ENCODE assay signal across 16 cellular contexts in genomic region chr1:30446508-30446907, GRCh38.
A peak's percentile ranks its signal among the peaks of the same experiment; 100 is the strongest.
DNase-seq lines count a peak whose midpoint lies in the region; ATAC-seq, FAIRE-seq and TF ChIP-seq lines count a peak whose summit lies in the region.
"Had no signal": no experiment of that assay in that cellular context is flagged by ENCODE, and none has a peak within 500 bp of the region (broad histone marks: within the 10 kb centered on the region; RNA-seq: fewer than 3 reads in every experiment).

No MANE protein-coding gene starts in this region.

- TF ChIP-seq EP300 in HepG2 (IDR thresholded peaks at IDR 0.05; ENCODE audit: low read depth in 2 of 2, low read length in 2 of 2) (no peak), HepG2 (CRISPR knock-in tag; IDR thresholded peaks at IDR 0.05; ENCODE audit: borderline replicate concordance) (no peak)

- no peak overlapping the region for H2AFZ ChIP-seq in HepG2 (ENCODE audit: low read length)

- no peak for TF ChIP-seq RAD21 in HepG2 (CRISPR knock-in tag; IDR thresholded peaks at IDR 0.05)

- no peak overlapping the region for H3K27ac Mint-ChIP-seq in endodermal cell

- no peaks in the 10 kb centered on the region for H4K20me1 ChIP-seq in HepG2 (ENCODE audit: insufficient read depth, low read length)

- H3K36me3 ChIP-seq in HepG2 (replicated peaks in 1 of 2; ENCODE audit: control insufficient read depth in 1 of 2, insufficient read depth in 2 of 2, low read length in 2 of 2) = no peaks in the 10 kb centered on the region
- H3K36me3 ChIP-seq in right lobe of liver = no peaks in the 10 kb centered on the region
- H3K36me3 ChIP-seq in endodermal cell (ENCODE audit: control insufficient read depth, insufficient read depth, low read length) = no peaks in the 10 kb centered on the region
- H3K36me3 ChIP-seq in psoas muscle (ENCODE audit: insufficient read depth in 1 of 2, low read depth in 1 of 2) = no peaks in the 10 kb centered on the region
- H3K36me3 ChIP-seq in aorta (ENCODE audit: control insufficient read depth in 1 of 2, insufficient read depth in 2 of 2, low read length in 1 of 2) = no peaks in the 10 kb centered on the region

- no peaks in the 10 kb centered on the region for H3K27me3 ChIP-seq in HepG2 (ENCODE audit: control insufficient read depth in 1 of 2, insufficient read depth in 2 of 2, low read length in 2 of 2)
- H3K27me3 ChIP-seq in right lobe of liver = no peaks in the 10 kb centered on the region
- H3K27me3 ChIP-seq in endodermal cell (ENCODE audit: control insufficient read depth, insufficient read depth, low read length, poor library complexity, severe bottlenecking) = no peaks in the 10 kb centered on the region
- H3K27me3 ChIP-seq in psoas muscle (ENCODE audit: insufficient read depth in 3 of 3, low read length in 2 of 3) = no peaks in the 10 kb centered on the region
- no peaks in the 10 kb centered on the region for H3K27me3 ChIP-seq in aorta (ENCODE audit: control insufficient read depth in 1 of 2, insufficient read depth in 2 of 2, low read length in 1 of 2)

- TF ChIP-seq POLR2A in HepG2 (IDR thresholded peaks at IDR 0.05; ENCODE audit: insufficient read depth in 1 of 2, low read depth in 2 of 2, low read length in 2 of 2) = no peak
- no peak for TF ChIP-seq POLR2A in right lobe of liver (IDR thresholded peaks at IDR 0.05)

- TF ChIP-seq CTCF in HepG2 (CRISPR knock-in tag; IDR thresholded peaks at IDR 0.05) (peak; percentile 21; the same call in 1 of the 2 replicates), right lobe of liver (IDR thresholded peaks at IDR 0.05) (no peak), endodermal cell (conservative IDR thresholded peaks at IDR 0.05) (no peak), psoas muscle (IDR thresholded peaks at IDR 0.05) (no peak)

- H3K4me1 Mint-ChIP-seq in endodermal cell = no peaks in the 10 kb centered on the region

- no peak for FAIRE-seq in HepG2 (lab: Jason Lieb, UNC)
- FAIRE-seq: H54 had no signal

- H3K4me3 Mint-ChIP-seq in endodermal cell = no peak overlapping the region

- H3K4me3 ChIP-seq in HepG2 (replicated peaks in 1 of 3; ENCODE audit: insufficient read depth in 1 of 3, low read depth in 2 of 3, low read length in 3 of 3) = no peak overlapping the region
- no peak overlapping the region for H3K4me3 ChIP-seq in right lobe of liver
- no peak overlapping the region for H3K4me3 ChIP-seq in endodermal cell (ENCODE audit: low read length)
- no peak overlapping the region for H3K4me3 ChIP-seq in psoas muscle
- no peak overlapping the region for H3K4me3 ChIP-seq in aorta (ENCODE audit: low read length in 2 of 2)

- no TSS peak for BruUV-seq in HepG2 (replicated peaks; lab: Mats Ljungman, UMichigan)

- H3K36me3 Mint-ChIP-seq in endodermal cell (ENCODE audit: low read depth) = no peaks in the 10 kb centered on the region

- DNase-seq in HepG2 (ENCODE audit: low spot score) (no peak), right lobe of liver (no peak), endodermal cell (peak; percentile 29), mesenteric fat pad (ENCODE audit: low spot score) (peak; percentile 65), NCI-H1092 treated with DMSO at 0.1 percent for 48 hours (lab: John Stamatoyannopoulos, UW) (no peak), psoas muscle (no peak), aorta (no peak)
- DNase-seq: AML-193, DMS79 treated with DMSO at 0.1 percent for 48 hours, NCI-H1105, NCI-H2081 treated with DMSO at 0.1 percent for 48 hours had no signal

- peaks cover 1% of the 10 kb centered on the region for H3K27me3 Mint-ChIP-seq in endodermal cell (ENCODE audit: insufficient read depth)

- ATAC-seq in HepG2 (peak; percentile 56; the same call in 2 of the 3 replicates), right lobe of liver (no peak), psoas muscle (no peak), aorta (ENCODE audit: low FRiP score) (no peak), GM18907 (IDR thresholded peaks at IDR 0.05; ENCODE audit: unreplicated experiment) (no peak)
- ATAC-seq: Panc1, Right ventricle myocardium inferior had no signal

- no peak overlapping the region for H3K4me2 ChIP-seq in HepG2 (ENCODE audit: low read depth, low read length)

- in situ Hi-C loops in HepG2 (cut with HindIII; ENCODE audit: extremely low pct_ligation_motif_present, low pct_unique_long_range_greater_than_20kb) = no loop called here

- 32% methylated on average over 4 of the region's 9 CpGs for WGBS in HepG2 (ENCODE audit: low lambda C conversion rate)
- 29% methylated on average over 5 of the region's 9 CpGs for WGBS in right lobe of liver (ENCODE audit: insufficient coverage, low coverage, low lambda C conversion rate, missing lambda C conversion rate)
- WGBS in endodermal cell (ENCODE audit: insufficient coverage in 1 of 2, insufficient read length in 1 of 2), 2 experiments = 82 to 100% methylated on average over 2 to 9 of the region's 9 CpGs
- 27 to 45% (median 32%) methylated on average over 9 of the region's 9 CpGs for WGBS in psoas muscle, 3 donors
- 28 to 33% methylated on average over 9 of the region's 9 CpGs for WGBS in aorta, 2 donors

- POLR2A ChIA-PET in HepG2 (lab: Yijun Ruan, JAX) = no interaction called here

- H3K4me1 ChIP-seq in HepG2 (ENCODE audit: insufficient read depth, low read length) = no peaks in the 10 kb centered on the region
- no peaks in the 10 kb centered on the region for H3K4me1 ChIP-seq in right lobe of liver
- H3K4me1 ChIP-seq in endodermal cell (ENCODE audit: control insufficient read depth, insufficient read depth, low read length) = no peaks in the 10 kb centered on the region
- H3K4me1 ChIP-seq in psoas muscle = no peaks in the 10 kb centered on the region
- no peaks in the 10 kb centered on the region for H3K4me1 ChIP-seq in aorta (ENCODE audit: control insufficient read depth in 1 of 2, insufficient read depth in 2 of 2, low read length in 2 of 2)

- intact Hi-C loops in HepG2 (cut with micrococcal nuclease; ENCODE audit: unreplicated experiment) (no loop called here), right lobe of liver (cut with DNase I) (no loop called here), psoas muscle (cut with DNase I) (no loop called here), aorta (cut with DNase I) (no loop called here)

- H3K9me3 Mint-ChIP-seq in endodermal cell = peaks cover 2% of the 10 kb centered on the region

- H3K27ac ChIP-seq in HepG2 (ENCODE audit: extremely low read length, insufficient read depth, low read length) (no peak overlapping the region), right lobe of liver (no peak overlapping the region), endodermal cell (ENCODE audit: low read depth, low read length) (no peak overlapping the region), psoas muscle (no peak overlapping the region), aorta (ENCODE audit: low read depth in 1 of 2, low read length in 2 of 2) (no peak overlapping the region)
- H3K27ac ChIP-seq: C4-2B had no signal

- H3K9ac ChIP-seq in HepG2 (ENCODE audit: insufficient read depth, low read depth, low read length) (no peak overlapping the region), endodermal cell (ENCODE audit: extremely low read depth, low read length, poor library complexity, severe bottlenecking) (no peak overlapping the region)

- CTCF ChIA-PET in HepG2 (lab: Yijun Ruan, JAX; ENCODE audit: low intra/inter-chr PET ratio, low total read pairs) = no interaction called here

- no peaks in the 10 kb centered on the region for H3K79me2 ChIP-seq in HepG2 (ENCODE audit: insufficient read depth, low read length)

- no peaks in the 10 kb centered on the region for H3K9me3 ChIP-seq in HepG2 (ENCODE audit: low read length)
- H3K9me3 ChIP-seq in right lobe of liver = no peaks in the 10 kb centered on the region
- no peaks in the 10 kb centered on the region for H3K9me3 ChIP-seq in endodermal cell (ENCODE audit: control insufficient read depth, low read length)
- H3K9me3 ChIP-seq in psoas muscle = no peaks in the 10 kb centered on the region
- no peaks in the 10 kb centered on the region for H3K9me3 ChIP-seq in aorta (ENCODE audit: control insufficient read depth, low read length)

TF ChIP-seq in HepG2, 621 proteins besides CTCF, POLR2A, EP300 and RAD21 (continues in another document):
- no peak for TF ChIP-seq MAX (IDR thresholded peaks at IDR 0.05)
- no peak for TF ChIP-seq ARNTL (CRISPR knock-in tag; IDR thresholded peaks at IDR 0.05)
- TF ChIP-seq SPEN (CRISPR knock-in tag; IDR thresholded peaks at IDR 0.05; ENCODE audit: low read depth) = no peak
- no peak for TF ChIP-seq AKAP8 (CRISPR knock-in tag; IDR thresholded peaks at IDR 0.05)
- TF ChIP-seq, protein P1, sequence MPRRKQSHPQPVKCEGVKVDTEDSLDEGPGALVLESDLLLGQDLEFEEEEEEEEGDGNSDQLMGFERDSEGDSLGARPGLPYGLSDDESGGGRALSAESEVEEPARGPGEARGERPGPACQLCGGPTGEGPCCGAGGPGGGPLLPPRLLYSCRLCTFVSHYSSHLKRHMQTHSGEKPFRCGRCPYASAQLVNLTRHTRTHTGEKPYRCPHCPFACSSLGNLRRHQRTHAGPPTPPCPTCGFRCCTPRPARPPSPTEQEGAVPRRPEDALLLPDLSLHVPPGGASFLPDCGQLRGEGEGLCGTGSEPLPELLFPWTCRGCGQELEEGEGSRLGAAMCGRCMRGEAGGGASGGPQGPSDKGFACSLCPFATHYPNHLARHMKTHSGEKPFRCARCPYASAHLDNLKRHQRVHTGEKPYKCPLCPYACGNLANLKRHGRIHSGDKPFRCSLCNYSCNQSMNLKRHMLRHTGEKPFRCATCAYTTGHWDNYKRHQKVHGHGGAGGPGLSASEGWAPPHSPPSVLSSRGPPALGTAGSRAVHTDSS (CRISPR knock-in tag; conservative IDR thresholded peaks at IDR 0.05) = no peak
- no peak for TF ChIP-seq CREM (IDR thresholded peaks at IDR 0.05)
- TF ChIP-seq CREM (CRISPR knock-in tag; IDR thresholded peaks at IDR 0.05) = no peak
- TF ChIP-seq, protein P2, sequence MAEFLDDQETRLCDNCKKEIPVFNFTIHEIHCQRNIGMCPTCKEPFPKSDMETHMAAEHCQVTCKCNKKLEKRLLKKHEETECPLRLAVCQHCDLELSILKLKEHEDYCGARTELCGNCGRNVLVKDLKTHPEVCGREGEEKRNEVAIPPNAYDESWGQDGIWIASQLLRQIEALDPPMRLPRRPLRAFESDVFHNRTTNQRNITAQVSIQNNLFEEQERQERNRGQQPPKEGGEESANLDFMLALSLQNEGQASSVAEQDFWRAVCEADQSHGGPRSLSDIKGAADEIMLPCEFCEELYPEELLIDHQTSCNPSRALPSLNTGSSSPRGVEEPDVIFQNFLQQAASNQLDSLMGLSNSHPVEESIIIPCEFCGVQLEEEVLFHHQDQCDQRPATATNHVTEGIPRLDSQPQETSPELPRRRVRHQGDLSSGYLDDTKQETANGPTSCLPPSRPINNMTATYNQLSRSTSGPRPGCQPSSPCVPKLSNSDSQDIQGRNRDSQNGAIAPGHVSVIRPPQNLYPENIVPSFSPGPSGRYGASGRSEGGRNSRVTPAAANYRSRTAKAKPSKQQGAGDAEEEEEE (CRISPR knock-in tag; IDR thresholded peaks at IDR 0.05; ENCODE audit: borderline replicate concordance) = no peak
- no peak for TF ChIP-seq MXD4 (CRISPR knock-in tag; IDR thresholded peaks at IDR 0.05)
- no peak for TF ChIP-seq SP2 (CRISPR knock-in tag; IDR thresholded peaks at IDR 0.05)
- TF ChIP-seq BORCS8-MEF2B (CRISPR knock-in tag; IDR thresholded peaks at IDR 0.05) = no peak

Comparison
In these comparisons a context has a peak if more than half of its experiments do, and no peak if none do; other contexts are left out.
1. DNase-seq: peak in endodermal cell (single experiment) and mesenteric fat pad (single experiment); none in HepG2 (single experiment), right lobe of liver (0 of 3), NCI-H1092 treated with DMSO at 0.1 percent for 48 hours (single experiment), psoas muscle (0 of 2) and aorta (0 of 2).